Comparison of ENCODE assay signal across 17 cellular contexts in the genomic region with DNA sequence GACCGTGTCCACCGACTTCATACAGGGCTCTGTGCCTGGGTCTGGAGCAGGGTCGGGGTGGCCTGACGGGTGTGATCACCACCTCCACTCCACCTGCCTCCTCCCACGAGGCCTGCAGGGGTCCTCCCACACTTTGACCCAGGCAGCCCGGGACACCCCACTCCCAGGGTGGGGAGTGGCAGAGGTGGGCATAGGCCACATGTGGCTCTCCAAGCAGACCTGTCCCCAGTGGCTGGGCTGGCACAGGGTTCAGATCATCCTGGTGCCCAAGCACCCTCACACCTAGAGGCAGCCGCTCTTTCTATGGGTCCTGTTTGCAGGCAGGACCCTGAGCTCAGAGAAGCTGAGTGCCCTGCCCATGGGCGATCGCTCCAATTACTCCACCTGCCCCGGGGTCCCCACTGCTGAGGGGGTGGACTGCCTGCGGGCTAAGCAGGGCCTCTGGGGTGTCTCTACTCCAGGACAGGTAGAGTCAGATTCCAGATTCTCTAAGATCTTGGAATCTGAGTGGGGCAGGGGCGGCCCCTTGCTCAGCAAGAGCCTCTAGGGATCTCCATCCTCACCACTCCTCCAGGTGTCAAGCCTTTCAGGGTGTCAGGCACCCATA. TPM values are rescaled to one million over a fixed set of nuclear protein-coding genes. Genes with fewer than 3 reads are reported as not detected.
A peak's percentile ranks its signal among the peaks of the same experiment; 100 is the strongest.
DNase-seq lines count a peak whose midpoint lies in the region; ATAC-seq and TF ChIP-seq lines count a peak whose summit lies in the region.
"Had no signal": no experiment of that assay in that cellular context is flagged by ENCODE, and none has a peak within 500 bp of the region (broad histone marks: within the 10 kb centered on the region; RNA-seq: fewer than 3 reads in every experiment).

No MANE protein-coding gene starts in this region.

- no peak overlapping the region for H3K27ac Mint-ChIP-seq in activated CD8-positive, alpha-beta T cell treated with anti-CD3 and anti-CD28 coated beads, Interleukin-2, amount 10 ng/mL, durations not matched to agents 7 days and 5 days
- no peak overlapping the region for H3K27ac Mint-ChIP-seq in activated CD8-positive, alpha-beta T cell treated with anti-CD3 and anti-CD28 coated beads for 36 hours
- no peak overlapping the region for H3K27ac Mint-ChIP-seq in Calu3 (ENCODE audit: unreplicated experiment)
- no peak overlapping the region for H3K27ac Mint-ChIP-seq in activated CD8-positive, alpha-beta memory T cell treated with anti-CD3 and anti-CD28 coated beads, Interleukin-2, amount 10 ng/mL, durations not matched to agents 7 days and 5 days
- no peak overlapping the region for H3K27ac Mint-ChIP-seq in mesothelial cell of epicardium
- H3K27ac Mint-ChIP-seq: CD4-positive, CD25-positive, alpha-beta regulatory T cell; GM23338 had no signal

- H3K4me1 Mint-ChIP-seq in activated CD8-positive, alpha-beta T cell treated with anti-CD3 and anti-CD28 coated beads, Interleukin-2, amount 10 ng/mL, durations not matched to agents 7 days and 5 days (ENCODE audit: low read depth), result peaks cover 23% of the 10 kb centered on the region
- peaks cover 15% of the 10 kb centered on the region for H3K4me1 Mint-ChIP-seq in activated CD8-positive, alpha-beta T cell treated with anti-CD3 and anti-CD28 coated beads for 36 hours (ENCODE audit: low read depth)
- H3K4me1 Mint-ChIP-seq in Calu3 (ENCODE audit: low read depth, unreplicated experiment), result peaks cover 49% of the 10 kb centered on the region
- peaks cover 40% of the 10 kb centered on the region for H3K4me1 Mint-ChIP-seq in activated CD8-positive, alpha-beta memory T cell treated with anti-CD3 and anti-CD28 coated beads, Interleukin-2, amount 10 ng/mL, durations not matched to agents 7 days and 5 days
- peaks cover 22% of the 10 kb centered on the region for H3K4me1 Mint-ChIP-seq in mesothelial cell of epicardium

- no peak overlapping the region for H3K4ac ChIP-seq in neuronal stem cell (ENCODE audit: low read length)

- H3K79me1 ChIP-seq in neuronal stem cell (ENCODE audit: low read depth, low read length), result peaks cover 3% of the 10 kb centered on the region

- no peaks in the 10 kb centered on the region for H3K27me3 Mint-ChIP-seq in activated CD8-positive, alpha-beta T cell treated with anti-CD3 and anti-CD28 coated beads, Interleukin-2, amount 10 ng/mL, durations not matched to agents 7 days and 5 days (ENCODE audit: low read depth)
- H3K27me3 Mint-ChIP-seq in activated CD8-positive, alpha-beta T cell treated with anti-CD3 and anti-CD28 coated beads for 36 hours, result peaks cover 3% of the 10 kb centered on the region
- H3K27me3 Mint-ChIP-seq in Calu3 (ENCODE audit: unreplicated experiment), result no peaks in the 10 kb centered on the region
- no peaks in the 10 kb centered on the region for H3K27me3 Mint-ChIP-seq in activated CD8-positive, alpha-beta memory T cell treated with anti-CD3 and anti-CD28 coated beads, Interleukin-2, amount 10 ng/mL, durations not matched to agents 7 days and 5 days
- peaks cover under 1% of the 10 kb centered on the region for H3K27me3 Mint-ChIP-seq in mesothelial cell of epicardium (ENCODE audit: low read depth)

- H2BK12ac ChIP-seq in neuronal stem cell (ENCODE audit: low read length), result no peak overlapping the region

- H3K27me3 ChIP-seq in neuronal stem cell (ENCODE audit: control insufficient read depth in 3 of 3, insufficient read depth in 3 of 3, low read depth in 1 of 3, low read length in 3 of 3), result peaks cover 0 to 5% (median 2%) of the 10 kb centered on the region in 3 experiments

- no TSS peak for BruUV-seq in Calu3 (replicated peaks; lab: Mats Ljungman, UMichigan)

- H3K9ac ChIP-seq in neuronal stem cell (ENCODE audit: low read depth, low read length, poor library complexity), result no peak overlapping the region

- peak overlapping the region; percentile 81 for H2AK5ac ChIP-seq in neuronal stem cell (ENCODE audit: low read depth, low read length)

- intact Hi-C loops in activated CD8-positive, alpha-beta T cell treated with anti-CD3 and anti-CD28 coated beads for 36 hours (cut with micrococcal nuclease), result no loop called here
- intact Hi-C loops in Calu3 (cut with micrococcal nuclease; ENCODE audit: unreplicated experiment), result no loop called here

- WGBS in neuronal stem cell (ENCODE audit: extremely low coverage in 2 of 2, insufficient read length in 2 of 2, insufficient replicate concordance in 1 of 2), 2 donors, result no CpG with 5 or more reads among the region's 12 CpGs

- H4K91ac ChIP-seq in neuronal stem cell (ENCODE audit: low read depth, low read length, poor library complexity), result no peak overlapping the region

- no peak for ATAC-seq in activated CD8-positive, alpha-beta T cell treated with anti-CD3 and anti-CD28 coated beads, Interleukin-2, amount 10 ng/mL, durations not matched to agents 7 days and 5 days
- no peak for ATAC-seq in activated CD8-positive, alpha-beta T cell treated with anti-CD3 and anti-CD28 coated beads for 36 hours
- ATAC-seq in activated CD8-positive, alpha-beta memory T cell treated with anti-CD3 and anti-CD28 coated beads, Interleukin-2, amount 10 ng/mL, durations not matched to agents 7 days and 5 days, result no peak
- ATAC-seq in HG03097 (IDR thresholded peaks at IDR 0.05; ENCODE audit: low FRiP score, unreplicated experiment), result no peak
- ATAC-seq: A549, GM23338 had no signal

- CTCF ChIA-PET in activated CD8-positive, alpha-beta T cell treated with anti-CD3 and anti-CD28 coated beads, Interleukin-2, amount 10 ng/mL, durations not matched to agents 7 days and 5 days (lab: Charles Lee), result interaction anchor here (0.7 to 11.3 kb wide), 3 partner anchors 12 to 167 kb away, joined by 3 to 162 read pairs (median 3); no protein-coding TSS in a partner anchor
- CTCF ChIA-PET in activated CD8-positive, alpha-beta T cell treated with anti-CD3 and anti-CD28 coated beads for 36 hours (lab: Charles Lee), result interaction anchor here (1.5 kb wide), 1 partner anchor 96 kb away, joined by 6 read pairs; no protein-coding TSS in a partner anchor
- CTCF ChIA-PET in Calu3 (lab: Charles Lee), result interaction anchor here (0.7 kb wide), 1 partner anchor 95 kb away, joined by 3 read pairs; no protein-coding TSS in a partner anchor
- CTCF ChIA-PET in activated CD8-positive, alpha-beta memory T cell treated with anti-CD3 and anti-CD28 coated beads, Interleukin-2, amount 10 ng/mL, durations not matched to agents 7 days and 5 days (lab: Charles Lee), result interaction anchor here (0.9 to 1.6 kb wide), 2 partner anchors 10 to 365 kb away, joined by 3 read pairs; a partner anchor contains a TSS

- TF ChIP-seq CTCF in activated CD8-positive, alpha-beta T cell treated with anti-CD3 and anti-CD28 coated beads for 36 hours (IDR thresholded peaks at IDR 0.05), result no peak
- TF ChIP-seq CTCF in Calu3 (IDR thresholded peaks at IDR 0.05; ENCODE audit: unreplicated experiment) (no peak), mesothelial cell of epicardium (IDR thresholded peaks at IDR 0.05; ENCODE audit: unreplicated experiment) (no peak)

- no peaks in the 10 kb centered on the region for H3K9me3 Mint-ChIP-seq in activated CD8-positive, alpha-beta T cell treated with anti-CD3 and anti-CD28 coated beads, Interleukin-2, amount 10 ng/mL, durations not matched to agents 7 days and 5 days (ENCODE audit: insufficient read depth)
- no peaks in the 10 kb centered on the region for H3K9me3 Mint-ChIP-seq in activated CD8-positive, alpha-beta T cell treated with anti-CD3 and anti-CD28 coated beads for 36 hours
- H3K9me3 Mint-ChIP-seq in Calu3 (ENCODE audit: low read depth, unreplicated experiment) (no peaks in the 10 kb centered on the region), mesothelial cell of epicardium (no peaks in the 10 kb centered on the region)
- H3K9me3 Mint-ChIP-seq in activated CD8-positive, alpha-beta memory T cell treated with anti-CD3 and anti-CD28 coated beads, Interleukin-2, amount 10 ng/mL, durations not matched to agents 7 days and 5 days (ENCODE audit: low read depth), result no peaks in the 10 kb centered on the region
- H3K9me3 Mint-ChIP-seq: CD4-positive, CD25-positive, alpha-beta regulatory T cell; GM23338 had no signal

- no peak overlapping the region for H3K4me2 ChIP-seq in neuronal stem cell (ENCODE audit: insufficient read depth, low read length, poor library complexity, severe bottlenecking)
- H3K4me2 ChIP-seq: A549, GM23338 had no signal

- H2BK15ac ChIP-seq in neuronal stem cell (ENCODE audit: low read length), result peak overlapping the region; percentile 64

- H3K36me3 Mint-ChIP-seq in activated CD8-positive, alpha-beta T cell treated with anti-CD3 and anti-CD28 coated beads, Interleukin-2, amount 10 ng/mL, durations not matched to agents 7 days and 5 days (ENCODE audit: low read depth), result no peaks in the 10 kb centered on the region
- no peaks in the 10 kb centered on the region for H3K36me3 Mint-ChIP-seq in activated CD8-positive, alpha-beta T cell treated with anti-CD3 and anti-CD28 coated beads for 36 hours (ENCODE audit: low read depth)
- H3K36me3 Mint-ChIP-seq in Calu3 (ENCODE audit: insufficient read depth, unreplicated experiment), result peaks cover 31% of the 10 kb centered on the region
- no peaks in the 10 kb centered on the region for H3K36me3 Mint-ChIP-seq in activated CD8-positive, alpha-beta memory T cell treated with anti-CD3 and anti-CD28 coated beads, Interleukin-2, amount 10 ng/mL, durations not matched to agents 7 days and 5 days
- H3K36me3 Mint-ChIP-seq in mesothelial cell of epicardium, result no peaks in the 10 kb centered on the region
- H3K36me3 Mint-ChIP-seq: CD4-positive, CD25-positive, alpha-beta regulatory T cell had no signal

- H3K4me3 Mint-ChIP-seq in activated CD8-positive, alpha-beta T cell treated with anti-CD3 and anti-CD28 coated beads, Interleukin-2, amount 10 ng/mL, durations not matched to agents 7 days and 5 days, result no peak overlapping the region
- no peak overlapping the region for H3K4me3 Mint-ChIP-seq in activated CD8-positive, alpha-beta T cell treated with anti-CD3 and anti-CD28 coated beads for 36 hours
- H3K4me3 Mint-ChIP-seq in Calu3 (ENCODE audit: low read depth, unreplicated experiment), result peak overlapping the region; percentile 67
- H3K4me3 Mint-ChIP-seq in activated CD8-positive, alpha-beta memory T cell treated with anti-CD3 and anti-CD28 coated beads, Interleukin-2, amount 10 ng/mL, durations not matched to agents 7 days and 5 days, result no peak overlapping the region
- no peak overlapping the region for H3K4me3 Mint-ChIP-seq in mesothelial cell of epicardium
- H3K4me3 Mint-ChIP-seq: CD4-positive, CD25-positive, alpha-beta regulatory T cell; GM23338 had no signal

- H3K4me3 ChIP-seq in neuronal stem cell (ENCODE audit: low read length in 2 of 2), result no peak overlapping the region
- H3K4me3 ChIP-seq: A549, GM23338 had no signal

- H2BK120ac ChIP-seq in neuronal stem cell (ENCODE audit: low read depth, low read length), result no peak overlapping the region

- no peaks in the 10 kb centered on the region for H3K9me3 ChIP-seq in neuronal stem cell (replicated peaks in 1 of 2; ENCODE audit: control insufficient read depth in 2 of 2, insufficient read depth in 1 of 2, low read depth in 1 of 2, low read length in 2 of 2)
- H3K9me3 ChIP-seq: A549 had no signal

- H3K14ac ChIP-seq in neuronal stem cell (ENCODE audit: low read length), result no peak overlapping the region

- H2BK5ac ChIP-seq in neuronal stem cell (ENCODE audit: low read length), result no peak overlapping the region

- no peak overlapping the region for H2AFZ ChIP-seq in neuronal stem cell (ENCODE audit: low read length)
- H2AFZ ChIP-seq: GM23338 had no signal

- H3K27ac ChIP-seq in neuronal stem cell (replicated peaks; ENCODE audit: low read length), result no peak overlapping the region

- peak; percentile 19 for DNase-seq in activated CD8-positive, alpha-beta T cell treated with anti-CD3 and anti-CD28 coated beads, Interleukin-2, amount 10 ng/mL, durations not matched to agents 7 days and 5 days
- no peak for DNase-seq in activated CD8-positive, alpha-beta T cell treated with anti-CD3 and anti-CD28 coated beads for 36 hours
- DNase-seq in Calu3, result no peak
- peak; percentile 34 for DNase-seq in activated CD8-positive, alpha-beta memory T cell treated with anti-CD3 and anti-CD28 coated beads, Interleukin-2, amount 10 ng/mL, durations not matched to agents 7 days and 5 days
- DNase-seq in neuronal stem cell (ENCODE audit: low spot score), result no peak
- DNase-seq in mesothelial cell of epicardium (ENCODE audit: low spot score in 2 of 2, unreplicated experiment in 2 of 2), result no peak
- no peak for DNase-seq in SKM-1 (lab: John Stamatoyannopoulos, UW; ENCODE audit: unreplicated experiment)
- DNase-seq: CD4-positive, CD25-positive, alpha-beta regulatory T cell; DMS79; KG1; NCI-H1092; NCI-H526 had no signal

- peaks cover 0 to 9% of the 10 kb centered on the region in 2 donors for H3K4me1 ChIP-seq in neuronal stem cell (ENCODE audit: control insufficient read depth in 2 of 2, insufficient read depth in 1 of 2, low read depth in 1 of 2, low read length in 2 of 2)

- POLR2A ChIA-PET in activated CD8-positive, alpha-beta T cell treated with anti-CD3 and anti-CD28 coated beads, Interleukin-2, amount 10 ng/mL, durations not matched to agents 7 days and 5 days (lab: Charles Lee), result no interaction called here
- POLR2A ChIA-PET in activated CD8-positive, alpha-beta T cell treated with anti-CD3 and anti-CD28 coated beads for 36 hours (lab: Charles Lee), result interaction anchor here (1.0 to 1.9 kb wide), 2 partner anchors 8 to 11 kb away, joined by 3 to 5 read pairs; no protein-coding TSS in a partner anchor

- no peak overlapping the region for H3K23ac ChIP-seq in neuronal stem cell (ENCODE audit: low read depth, low read length, poor library complexity)

- H4K8ac ChIP-seq in neuronal stem cell (ENCODE audit: low read depth, low read length), result no peak overlapping the region

- no peak overlapping the region for H3K18ac ChIP-seq in neuronal stem cell (ENCODE audit: low read length)

- H3K36me3 ChIP-seq in neuronal stem cell (replicated peaks in 1 of 2; ENCODE audit: control insufficient read depth in 2 of 2, insufficient read depth in 2 of 2, low read length in 2 of 2), result no peaks in the 10 kb centered on the region

RNA-seq across cellular contexts. Expression of a gene that starts 1.4 kb away (rescaled TPM):
- total RNA-seq in activated CD8-positive, alpha-beta T cell treated with anti-CD3 and anti-CD28 coated beads, Interleukin-2, amount 10 ng/mL, durations not matched to agents 7 days and 5 days, result not detected
- under 1 TPM in 1 of 2 experiments, not detected in 1; 0.25 TPM for total RNA-seq in activated CD8-positive, alpha-beta T cell treated with anti-CD3 and anti-CD28 coated beads for 36 hours
- total RNA-seq in Calu3 (2022) (18.5 and 19.7 TPM in 2 replicates), mesothelial cell of epicardium (0.13 TPM in 1 of 3 replicates, not detected in the others)
- under 1 TPM; 0.38 to 0.52 TPM for total RNA-seq in activated CD8-positive, alpha-beta memory T cell treated with anti-CD3 and anti-CD28 coated beads, Interleukin-2, amount 10 ng/mL, durations not matched to agents 7 days and 5 days
- polyA plus RNA-seq in neuronal stem cell (2013, experiment 1 of 2), result 0.06 TPM
- not detected for polyA plus RNA-seq in neuronal stem cell (2013, experiment 2 of 2)
- total RNA-seq: CD4-positive, CD25-positive, alpha-beta regulatory T cell; G401; GM23338; OCI-LY7 had no signal

RNA-seq across cellular contexts. Expression of a gene that starts 32.8 kb away (rescaled TPM):
- 10 to 100 TPM; 37.7 to 40.1 TPM for total RNA-seq in activated CD8-positive, alpha-beta T cell treated with anti-CD3 and anti-CD28 coated beads, Interleukin-2, amount 10 ng/mL, durations not matched to agents 7 days and 5 days
- 10 to 100 TPM; 61.5 to 64.3 TPM for total RNA-seq in activated CD8-positive, alpha-beta T cell treated with anti-CD3 and anti-CD28 coated beads for 36 hours
- total RNA-seq in Calu3 (2022) (9.3 and 11.7 TPM in 2 replicates), mesothelial cell of epicardium (4.1 to 4.7 TPM (median 4.7 TPM) in 3 replicates)
- 10 to 100 TPM; 57.9 to 70.5 TPM for total RNA-seq in activated CD8-positive, alpha-beta memory T cell treated with anti-CD3 and anti-CD28 coated beads, Interleukin-2, amount 10 ng/mL, durations not matched to agents 7 days and 5 days
- polyA plus RNA-seq in neuronal stem cell (2013, experiment 1 of 2), result 1.7 TPM
- 1.5 TPM for polyA plus RNA-seq in neuronal stem cell (2013, experiment 2 of 2)

Comparison
In these comparisons a context has a peak if more than half of its experiments do, and no peak if none do; other contexts are left out.
1. DNase-seq: peak in activated CD8-positive, alpha-beta T cell treated with anti-CD3 and anti-CD28 coated beads, Interleukin-2, amount 10 ng/mL, durations not matched to agents 7 days and 5 days (single experiment) and activated CD8-positive, alpha-beta memory T cell treated with anti-CD3 and anti-CD28 coated beads, Interleukin-2, amount 10 ng/mL, durations not matched to agents 7 days and 5 days (single experiment); none in activated CD8-positive, alpha-beta T cell treated with anti-CD3 and anti-CD28 coated beads for 36 hours (single experiment), Calu3 (single experiment), neuronal stem cell (single experiment), mesothelial cell of epicardium (0 of 2) and SKM-1 (single experiment).
2. RNA of a gene that starts 1.4 kb away (total RNA-seq): 18.5 to 19.7 TPM in Calu3; 0.38 to 0.52 TPM in activated CD8-positive, alpha-beta memory T cell treated with anti-CD3 and anti-CD28 coated beads, Interleukin-2, amount 10 ng/mL, durations not matched to agents 7 days and 5 days, 0.25 TPM in activated CD8-positive, alpha-beta T cell treated with anti-CD3 and anti-CD28 coated beads for 36 hours, 0.13 TPM in mesothelial cell of epicardium and not detected in activated CD8-positive, alpha-beta T cell treated with anti-CD3 and anti-CD28 coated beads, Interleukin-2, amount 10 ng/mL, durations not matched to agents 7 days and 5 days; every median in the first group is over 10 times any median in the second.